Comparison of ENCODE assay signal across 1 cellular context in the genomic region with DNA sequence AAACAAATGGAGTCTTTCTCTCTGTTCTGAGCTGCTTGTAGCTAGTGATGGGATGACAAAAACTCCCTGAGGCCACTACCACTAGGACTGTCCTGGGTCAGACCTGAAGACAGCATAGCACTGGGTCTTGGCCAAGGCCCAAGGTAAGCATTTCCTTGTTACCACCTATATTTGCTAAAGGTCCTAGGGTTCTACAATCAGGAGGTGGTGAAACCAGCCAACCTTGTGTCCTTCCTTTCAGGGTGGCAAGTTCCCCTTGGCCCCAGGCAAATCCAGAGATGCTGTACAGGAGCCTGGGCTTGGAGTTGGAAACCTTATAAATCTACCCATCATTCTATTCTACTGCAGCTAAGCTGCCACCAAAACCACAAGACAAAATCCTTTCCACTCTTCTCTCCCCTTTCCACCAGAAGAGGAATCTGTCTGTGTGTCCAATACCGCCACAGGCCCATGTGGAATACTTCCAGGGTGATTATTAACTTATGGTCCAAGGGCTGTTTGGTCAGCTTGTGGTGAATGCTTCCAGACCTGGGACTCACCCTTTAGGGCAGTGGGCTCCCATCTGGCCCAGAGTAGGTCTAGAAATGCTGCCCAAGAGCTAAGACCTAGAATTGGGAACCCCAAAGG.
A peak's percentile ranks its signal among the peaks of the same experiment; 100 is the strongest.
TF ChIP-seq lines count a peak whose summit lies in the region.

No MANE protein-coding gene starts in this region.

TF ChIP-seq in HepG2, 621 proteins besides CTCF, POLR2A, EP300 and RAD21 (continued from another document and continues in another):
- TF ChIP-seq ZSCAN31 (CRISPR knock-in tag; IDR thresholded peaks at IDR 0.05; ENCODE audit: low read depth) = peak; percentile 31; the same call in 1 of the 2 replicates
- peak; percentile 6; the same call in 1 of the 2 replicates for TF ChIP-seq HMG20A (CRISPR knock-in tag; IDR thresholded peaks at IDR 0.05; ENCODE audit: borderline replicate concordance)
- TF ChIP-seq, protein P1, sequence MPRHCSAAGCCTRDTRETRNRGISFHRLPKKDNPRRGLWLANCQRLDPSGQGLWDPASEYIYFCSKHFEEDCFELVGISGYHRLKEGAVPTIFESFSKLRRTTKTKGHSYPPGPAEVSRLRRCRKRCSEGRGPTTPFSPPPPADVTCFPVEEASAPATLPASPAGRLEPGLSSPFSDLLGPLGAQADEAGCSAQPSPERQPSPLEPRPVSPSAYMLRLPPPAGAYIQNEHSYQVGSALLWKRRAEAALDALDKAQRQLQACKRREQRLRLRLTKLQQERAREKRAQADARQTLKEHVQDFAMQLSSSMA (CRISPR knock-in tag; IDR thresholded peaks at IDR 0.05) = no peak
- TF ChIP-seq ZNF557 (CRISPR knock-in tag; IDR thresholded peaks at IDR 0.05) = no peak
- peak; percentile 59 for TF ChIP-seq SALL1 (CRISPR knock-in tag; IDR thresholded peaks at IDR 0.05)
- TF ChIP-seq, protein P2, sequence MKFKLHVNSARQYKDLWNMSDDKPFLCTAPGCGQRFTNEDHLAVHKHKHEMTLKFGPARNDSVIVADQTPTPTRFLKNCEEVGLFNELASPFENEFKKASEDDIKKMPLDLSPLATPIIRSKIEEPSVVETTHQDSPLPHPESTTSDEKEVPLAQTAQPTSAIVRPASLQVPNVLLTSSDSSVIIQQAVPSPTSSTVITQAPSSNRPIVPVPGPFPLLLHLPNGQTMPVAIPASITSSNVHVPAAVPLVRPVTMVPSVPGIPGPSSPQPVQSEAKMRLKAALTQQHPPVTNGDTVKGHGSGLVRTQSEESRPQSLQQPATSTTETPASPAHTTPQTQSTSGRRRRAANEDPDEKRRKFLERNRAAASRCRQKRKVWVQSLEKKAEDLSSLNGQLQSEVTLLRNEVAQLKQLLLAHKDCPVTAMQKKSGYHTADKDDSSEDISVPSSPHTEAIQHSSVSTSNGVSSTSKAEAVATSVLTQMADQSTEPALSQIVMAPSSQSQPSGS (CRISPR knock-in tag; IDR thresholded peaks at IDR 0.05) = peak; percentile 9; the same call in 1 of the 2 replicates
- peak; percentile 16; the same call in 1 of the 2 replicates for TF ChIP-seq TARDBP (CRISPR knock-in tag; IDR thresholded peaks at IDR 0.05)
- TF ChIP-seq TCF7L2 (IDR thresholded peaks at IDR 0.05; ENCODE audit: low read depth, low read length) = no peak
- peak; percentile 54; the same call in 1 of the 2 replicates for TF ChIP-seq POGZ (CRISPR knock-in tag; IDR thresholded peaks at IDR 0.05)
- no peak for TF ChIP-seq SP1 (IDR thresholded peaks at IDR 0.05)
- TF ChIP-seq SP1 (CRISPR knock-in tag; IDR thresholded peaks at IDR 0.05) = no peak
- no peak for TF ChIP-seq ZNF768 (CRISPR knock-in tag; IDR thresholded peaks at IDR 0.05)
- TF ChIP-seq ZNF296 (CRISPR knock-in tag; conservative IDR thresholded peaks at IDR 0.05) = no peak
- TF ChIP-seq ARID5B (CRISPR knock-in tag; IDR thresholded peaks at IDR 0.05) = peak; percentile 62
- TF ChIP-seq TEAD3 (CRISPR knock-in tag; optimal IDR thresholded peaks at IDR 0.05; ENCODE audit: borderline replicate concordance) = peak; percentile 2
- TF ChIP-seq JARID2 (CRISPR knock-in tag; IDR thresholded peaks at IDR 0.05; ENCODE audit: insufficient replicate concordance) = no peak
- no peak for TF ChIP-seq ZNF83 (CRISPR knock-in tag; IDR thresholded peaks at IDR 0.05; ENCODE audit: borderline replicate concordance)
- no peak for TF ChIP-seq SRY (CRISPR knock-in tag; IDR thresholded peaks at IDR 0.05)
- 0 out of 2 replicates have a peak, but pooled peaks have one; percentile 53 for TF ChIP-seq NFIC (IDR thresholded peaks at IDR 0.05; ENCODE audit: low read length)
- no peak for TF ChIP-seq ZSCAN9 (CRISPR knock-in tag; IDR thresholded peaks at IDR 0.05; ENCODE audit: borderline replicate concordance)
- no peak for TF ChIP-seq ZSCAN12 (CRISPR knock-in tag; IDR thresholded peaks at IDR 0.05)
- no peak for TF ChIP-seq ZNF251 (CRISPR knock-in tag; IDR thresholded peaks at IDR 0.05)
- no peak for TF ChIP-seq ZNF335 (CRISPR knock-in tag; IDR thresholded peaks at IDR 0.05)
- TF ChIP-seq, protein P3, sequence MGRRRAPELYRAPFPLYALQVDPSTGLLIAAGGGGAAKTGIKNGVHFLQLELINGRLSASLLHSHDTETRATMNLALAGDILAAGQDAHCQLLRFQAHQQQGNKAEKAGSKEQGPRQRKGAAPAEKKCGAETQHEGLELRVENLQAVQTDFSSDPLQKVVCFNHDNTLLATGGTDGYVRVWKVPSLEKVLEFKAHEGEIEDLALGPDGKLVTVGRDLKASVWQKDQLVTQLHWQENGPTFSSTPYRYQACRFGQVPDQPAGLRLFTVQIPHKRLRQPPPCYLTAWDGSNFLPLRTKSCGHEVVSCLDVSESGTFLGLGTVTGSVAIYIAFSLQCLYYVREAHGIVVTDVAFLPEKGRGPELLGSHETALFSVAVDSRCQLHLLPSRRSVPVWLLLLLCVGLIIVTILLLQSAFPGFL (CRISPR knock-in tag; IDR thresholded peaks at IDR 0.05) = no peak
- no peak for TF ChIP-seq KDM1A (CRISPR knock-in tag; IDR thresholded peaks at IDR 0.05)
- TF ChIP-seq, protein P4, sequence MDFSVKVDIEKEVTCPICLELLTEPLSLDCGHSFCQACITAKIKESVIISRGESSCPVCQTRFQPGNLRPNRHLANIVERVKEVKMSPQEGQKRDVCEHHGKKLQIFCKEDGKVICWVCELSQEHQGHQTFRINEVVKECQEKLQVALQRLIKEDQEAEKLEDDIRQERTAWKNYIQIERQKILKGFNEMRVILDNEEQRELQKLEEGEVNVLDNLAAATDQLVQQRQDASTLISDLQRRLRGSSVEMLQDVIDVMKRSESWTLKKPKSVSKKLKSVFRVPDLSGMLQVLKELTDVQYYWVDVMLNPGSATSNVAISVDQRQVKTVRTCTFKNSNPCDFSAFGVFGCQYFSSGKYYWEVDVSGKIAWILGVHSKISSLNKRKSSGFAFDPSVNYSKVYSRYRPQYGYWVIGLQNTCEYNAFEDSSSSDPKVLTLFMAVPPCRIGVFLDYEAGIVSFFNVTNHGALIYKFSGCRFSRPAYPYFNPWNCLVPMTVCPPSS (IDR thresholded peaks at IDR 0.05) = no peak
- 0 out of 2 replicates have a peak, but pooled peaks have one; percentile 19 for TF ChIP-seq CBFB (CRISPR knock-in tag; IDR thresholded peaks at IDR 0.05)
- TF ChIP-seq ZNF253 (CRISPR knock-in tag; IDR thresholded peaks at IDR 0.05; ENCODE audit: borderline replicate concordance) = no peak
- TF ChIP-seq, protein P5, sequence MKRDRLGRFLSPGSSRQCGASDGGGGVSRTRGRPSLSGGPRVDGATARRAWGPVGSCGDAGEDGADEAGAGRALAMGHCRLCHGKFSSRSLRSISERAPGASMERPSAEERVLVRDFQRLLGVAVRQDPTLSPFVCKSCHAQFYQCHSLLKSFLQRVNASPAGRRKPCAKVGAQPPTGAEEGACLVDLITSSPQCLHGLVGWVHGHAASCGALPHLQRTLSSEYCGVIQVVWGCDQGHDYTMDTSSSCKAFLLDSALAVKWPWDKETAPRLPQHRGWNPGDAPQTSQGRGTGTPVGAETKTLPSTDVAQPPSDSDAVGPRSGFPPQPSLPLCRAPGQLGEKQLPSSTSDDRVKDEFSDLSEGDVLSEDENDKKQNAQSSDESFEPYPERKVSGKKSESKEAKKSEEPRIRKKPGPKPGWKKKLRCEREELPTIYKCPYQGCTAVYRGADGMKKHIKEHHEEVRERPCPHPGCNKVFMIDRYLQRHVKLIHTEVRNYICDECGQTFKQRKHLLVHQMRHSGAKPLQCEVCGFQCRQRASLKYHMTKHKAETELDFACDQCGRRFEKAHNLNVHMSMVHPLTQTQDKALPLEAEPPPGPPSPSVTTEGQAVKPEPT (CRISPR knock-in tag; IDR thresholded peaks at IDR 0.05; ENCODE audit: low read depth) = no peak
- no peak for TF ChIP-seq SOX13 (IDR thresholded peaks at IDR 0.05)
- TF ChIP-seq SOX13 (CRISPR knock-in tag; conservative IDR thresholded peaks at IDR 0.05 in 1 of 2, IDR thresholded peaks at IDR 0.05 in 1 of 2) = peak in 1 of 2 experiments; percentile 38; a peak in 1 of 4 replicates
- 0 out of 2 replicates have a peak, but pooled peaks have one; percentile 47 for TF ChIP-seq BCL6 (CRISPR knock-in tag; IDR thresholded peaks at IDR 0.05)
- TF ChIP-seq UBTF (CRISPR knock-in tag; IDR thresholded peaks at IDR 0.05) = 0 out of 2 replicates have a peak, but pooled peaks have one; percentile 4
- no peak for TF ChIP-seq ZBTB38 (CRISPR knock-in tag; IDR thresholded peaks at IDR 0.05)
- TF ChIP-seq, protein P6, sequence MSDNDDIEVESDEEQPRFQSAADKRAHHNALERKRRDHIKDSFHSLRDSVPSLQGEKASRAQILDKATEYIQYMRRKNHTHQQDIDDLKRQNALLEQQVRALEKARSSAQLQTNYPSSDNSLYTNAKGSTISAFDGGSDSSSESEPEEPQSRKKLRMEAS (IDR thresholded peaks at IDR 0.05) = peak; percentile 65
- TF ChIP-seq FOXA1 (IDR thresholded peaks at IDR 0.05) = no peak
- TF ChIP-seq FOXA1 (CRISPR knock-in tag; IDR thresholded peaks at IDR 0.05) = 0 out of 2 replicates have a peak, but pooled peaks have one; percentile 43
- TF ChIP-seq, protein P7, sequence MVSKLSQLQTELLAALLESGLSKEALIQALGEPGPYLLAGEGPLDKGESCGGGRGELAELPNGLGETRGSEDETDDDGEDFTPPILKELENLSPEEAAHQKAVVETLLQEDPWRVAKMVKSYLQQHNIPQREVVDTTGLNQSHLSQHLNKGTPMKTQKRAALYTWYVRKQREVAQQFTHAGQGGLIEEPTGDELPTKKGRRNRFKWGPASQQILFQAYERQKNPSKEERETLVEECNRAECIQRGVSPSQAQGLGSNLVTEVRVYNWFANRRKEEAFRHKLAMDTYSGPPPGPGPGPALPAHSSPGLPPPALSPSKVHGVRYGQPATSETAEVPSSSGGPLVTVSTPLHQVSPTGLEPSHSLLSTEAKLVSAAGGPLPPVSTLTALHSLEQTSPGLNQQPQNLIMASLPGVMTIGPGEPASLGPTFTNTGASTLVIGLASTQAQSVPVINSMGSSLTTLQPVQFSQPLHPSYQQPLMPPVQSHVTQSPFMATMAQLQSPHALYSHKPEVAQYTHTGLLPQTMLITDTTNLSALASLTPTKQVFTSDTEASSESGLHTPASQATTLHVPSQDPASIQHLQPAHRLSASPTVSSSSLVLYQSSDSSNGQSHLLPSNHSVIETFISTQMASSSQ (IDR thresholded peaks at IDR 0.05; ENCODE audit: low read depth) = peak; percentile 83; the same call in 1 of the 2 replicates
- TF ChIP-seq, protein P7 (CRISPR knock-in tag; IDR thresholded peaks at IDR 0.05; ENCODE audit: borderline replicate concordance) = peak; percentile 76; the same call in 1 of the 2 replicates
